ENCODE assay signal across 10 cellular contexts in the genomic region with DNA sequence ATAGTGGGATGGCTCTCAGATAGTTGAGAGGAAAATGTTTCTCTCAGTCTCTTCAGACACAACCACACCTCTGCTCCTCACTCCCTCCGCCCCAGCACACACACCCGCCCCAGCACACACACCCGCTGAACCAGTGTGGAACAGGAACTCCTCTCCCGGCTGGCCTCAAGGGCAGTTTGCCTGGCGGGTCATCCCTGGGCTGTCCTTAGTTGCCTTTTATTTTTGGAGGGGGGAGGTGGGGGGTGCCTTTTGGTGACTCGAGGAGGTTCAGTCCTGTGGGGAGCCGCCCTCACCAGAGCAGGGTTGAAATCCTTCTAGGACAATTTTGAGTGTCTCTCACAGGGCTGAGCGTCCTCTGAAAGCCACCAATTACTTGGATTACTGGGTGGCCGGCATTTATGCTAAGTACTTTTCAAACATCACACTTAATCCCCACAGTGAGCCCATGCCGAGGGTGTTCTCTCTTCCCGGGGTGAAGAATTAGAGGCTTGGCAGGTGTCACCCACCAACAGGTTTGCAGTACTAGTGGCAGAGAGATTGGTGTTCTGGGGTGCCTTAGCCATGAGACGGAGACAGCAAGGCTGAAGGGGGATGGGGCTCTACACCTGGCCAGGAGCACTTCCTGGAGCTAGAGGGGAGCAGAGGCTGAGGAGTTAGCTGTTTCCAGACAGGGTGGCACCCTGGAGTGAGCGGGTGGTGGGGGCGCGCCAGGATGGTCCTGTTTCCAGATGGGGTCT. TPM values are rescaled to one million over a fixed set of nuclear protein-coding genes. Genes with fewer than 3 reads are reported as not detected.
DNase-seq lines count a peak whose midpoint lies in the region; ATAC-seq and TF ChIP-seq lines count a peak whose summit lies in the region.
"Had no signal": no experiment of that assay in that cellular context is flagged by ENCODE, and none has a peak within 500 bp of the region (broad histone marks: within the 10 kb centered on the region; RNA-seq: fewer than 3 reads in every experiment).

No MANE protein-coding gene starts in this region.

- H3K27me3 Mint-ChIP-seq in stimulated activated naive CD8-positive, alpha-beta T cell treated with anti-CD3 and anti-CD28 coated beads, Interleukin-15, amount 100 ng/mL, for 72 hours, result peaks cover 18% of the 10 kb centered on the region

- no peaks in the 10 kb centered on the region for H3K9me3 Mint-ChIP-seq in stimulated activated naive CD8-positive, alpha-beta T cell treated with anti-CD3 and anti-CD28 coated beads, Interleukin-15, amount 100 ng/mL, for 72 hours

- H3K27ac ChIP-seq in lower lobe of right lung (no peak overlapping the region), transverse colon (peak overlapping the region; percentile 34 to 87 (median 66))

- peak overlapping the region in 1 of 2 donors; percentile 6 for H3K27ac Mint-ChIP-seq in stimulated activated naive CD8-positive, alpha-beta T cell treated with anti-CD3 and anti-CD28 coated beads, Interleukin-15, amount 100 ng/mL, for 72 hours

- peaks cover 26% of the 10 kb centered on the region for H3K4me1 Mint-ChIP-seq in stimulated activated naive CD8-positive, alpha-beta T cell treated with anti-CD3 and anti-CD28 coated beads, Interleukin-15, amount 100 ng/mL, for 72 hours

- H3K9me3 ChIP-seq in lower lobe of right lung (no peaks in the 10 kb centered on the region), transverse colon (no peaks in the 10 kb centered on the region)

- H3K27me3 ChIP-seq in lower lobe of right lung (ENCODE audit: low read depth), result no peaks in the 10 kb centered on the region
- peaks cover 7% of the 10 kb centered on the region for H3K27me3 ChIP-seq in transverse colon

- in situ Hi-C loops in transverse colon (cut with MboI; ENCODE audit: low pct_ligation_motif_present in 1 of 4, low pct_unique_long_range_greater_than_20kb in 1 of 4, low sequenced_read_pairs in 3 of 4), result no loop called here

- no peak for TF ChIP-seq POLR2A in transverse colon (IDR thresholded peaks at IDR 0.05)

- no peak for ATAC-seq in lower lobe of right lung
- no peak for ATAC-seq in stimulated activated naive CD8-positive, alpha-beta T cell treated with anti-CD3 and anti-CD28 coated beads, Interleukin-15, amount 100 ng/mL, for 72 hours

- H3K4me3 ChIP-seq in lower lobe of right lung (no peak overlapping the region), transverse colon (peak overlapping the region in 1 of 4 donors; percentile 11)

- H3K4me3 Mint-ChIP-seq in stimulated activated naive CD8-positive, alpha-beta T cell treated with anti-CD3 and anti-CD28 coated beads, Interleukin-15, amount 100 ng/mL, for 72 hours, result no peak overlapping the region

- H3K36me3 ChIP-seq in lower lobe of right lung, result peaks cover 19% of the 10 kb centered on the region
- peaks cover 0 to 9% (median 3%) of the 10 kb centered on the region in 4 donors for H3K36me3 ChIP-seq in transverse colon

- TF ChIP-seq EP300 in transverse colon (IDR thresholded peaks at IDR 0.05; ENCODE audit: low read depth), result no peak

- peaks cover 23% of the 10 kb centered on the region for H3K4me1 ChIP-seq in lower lobe of right lung
- H3K4me1 ChIP-seq in transverse colon, result peaks cover 9 to 42% (median 26%) of the 10 kb centered on the region in 4 donors

- DNase-seq in activated effector memory CD4-positive, alpha-beta T cell treated with anti-CD3 and anti-CD28 coated beads, Interleukin-2, amount 50 U/mL, for 16 hours, result peak; percentile 57
- DNase-seq in activated effector memory CD4-positive, alpha-beta T cell treated with Interleukin-2 at 50 U/mL for 16 hours, result no peak
- DNase-seq in ecto neural progenitor cell (ENCODE audit: low spot score), result peak; percentile 55
- DNase-seq in lower lobe of right lung, result peak; percentile 47
- peak; percentile 59 for DNase-seq in transverse colon
- DNase-seq in stimulated activated naive CD8-positive, alpha-beta T cell treated with anti-CD3 and anti-CD28 coated beads, Interleukin-15, amount 100 ng/mL, for 72 hours, result no peak
- DNase-seq in cerebellum (ENCODE audit: low spot score), result no peak
- no peak for DNase-seq in NCI-H146 treated with DMSO at 0.1 percent for 48 hours (lab: John Stamatoyannopoulos, UW; ENCODE audit: unreplicated experiment)
- DNase-seq: effector memory CD4-positive, alpha-beta T cell; stimulated activated CD8-positive, alpha-beta memory T cell treated with anti-CD3 and anti-CD28 coated beads, Interleukin-4, amount 100 ng/mL, for 48 hours had no signal

- intact Hi-C loops in lower lobe of right lung (cut with DNase I) (no loop called here), transverse colon (cut with DNase I; ENCODE audit: low total_unique reads) (no loop called here)

- no peak for TF ChIP-seq CTCF in lower lobe of right lung (IDR thresholded peaks at IDR 0.05)
- TF ChIP-seq CTCF in transverse colon (IDR thresholded peaks at IDR 0.05), result no peak

- 60% methylated on average over 15 of the region's 15 CpGs; no CpG with 5 or more reads in 1 of the 2 donors for WGBS in transverse colon (ENCODE audit: low coverage in 1 of 2), 2 donors

RNA-seq across cellular contexts. Expression of a gene that starts 2.8 kb away (rescaled TPM):
- total RNA-seq in lower lobe of right lung, result 24.6 TPM
- total RNA-seq in transverse colon, result 10 to 100 TPM; 23.5 to 83.8 (median 61.3) TPM
- 10.1 TPM for total RNA-seq in cerebellum

RNA-seq across cellular contexts. Expression of a gene that starts 16.6 kb away (rescaled TPM):
- total RNA-seq in lower lobe of right lung (14.5 TPM), transverse colon (10 to 100 TPM; 15.0 to 90.0 (median 25.2) TPM), cerebellum (16.2 TPM)

Comparison
In these comparisons a context has a peak if more than half of its experiments do, and no peak if none do; other contexts are left out.
1. DNase-seq: peak in activated effector memory CD4-positive, alpha-beta T cell treated with anti-CD3 and anti-CD28 coated beads, Interleukin-2, amount 50 U/mL, for 16 hours (single experiment), ecto neural progenitor cell (single experiment), lower lobe of right lung (single experiment) and transverse colon (single experiment); none in activated effector memory CD4-positive, alpha-beta T cell treated with Interleukin-2 at 50 U/mL for 16 hours (single experiment), stimulated activated naive CD8-positive, alpha-beta T cell treated with anti-CD3 and anti-CD28 coated beads, Interleukin-15, amount 100 ng/mL, for 72 hours (0 of 2), cerebellum (single experiment) and NCI-H146 treated with DMSO at 0.1 percent for 48 hours (single experiment).